Comparison of ENCODE assay signal across 8 cellular contexts in genomic region chr17:55751720-55752250, GRCh38. TPM values are rescaled to one million over a fixed set of nuclear protein-coding genes. Genes with fewer than 3 reads are reported as not detected.
A peak's percentile ranks its signal among the peaks of the same experiment; 100 is the strongest.
DNase-seq lines count a peak whose midpoint lies in the region; ATAC-seq and TF ChIP-seq lines count a peak whose summit lies in the region.

No MANE protein-coding gene starts in this region.

- peaks cover 20% of the 10 kb centered on the region for H3K27me3 Mint-ChIP-seq in CD4-positive, CD25-positive, alpha-beta regulatory T cell
- peaks cover 2% of the 10 kb centered on the region for H3K27me3 Mint-ChIP-seq in endothelial cell (ENCODE audit: unreplicated experiment)

- H3K36me3 ChIP-seq in CD4-positive, CD25-positive, alpha-beta regulatory T cell (ENCODE audit: control insufficient read depth, insufficient read depth, low read length) = no peaks in the 10 kb centered on the region
- peaks cover 10% of the 10 kb centered on the region for H3K36me3 ChIP-seq in NT2/D1 (ENCODE audit: insufficient read depth, insufficient read length, low read length)
- no peaks in the 10 kb centered on the region for H3K36me3 ChIP-seq in neuron (ENCODE audit: insufficient read depth, low read length)

- peaks cover 0 to 2% (median 0%) of the 10 kb centered on the region in 7 donors for H3K9me3 Mint-ChIP-seq in CD4-positive, CD25-positive, alpha-beta regulatory T cell
- no peaks in the 10 kb centered on the region for H3K9me3 Mint-ChIP-seq in endothelial cell (ENCODE audit: unreplicated experiment)

- H3K27ac ChIP-seq in CD4-positive, CD25-positive, alpha-beta regulatory T cell (ENCODE audit: insufficient read depth, low read length, poor library complexity, severe bottlenecking) = no peak overlapping the region

- no peaks in the 10 kb centered on the region for H3K9me3 ChIP-seq in CD4-positive, CD25-positive, alpha-beta regulatory T cell (ENCODE audit: control insufficient read depth in 2 of 2, low read length in 2 of 2)
- H3K9me3 ChIP-seq in NT2/D1 (ENCODE audit: insufficient read depth, low read length) = no peaks in the 10 kb centered on the region
- no peaks in the 10 kb centered on the region for H3K9me3 ChIP-seq in neuron (ENCODE audit: low read length)

- no peaks in the 10 kb centered on the region for H3K36me3 Mint-ChIP-seq in CD4-positive, CD25-positive, alpha-beta regulatory T cell
- peaks cover 10% of the 10 kb centered on the region for H3K36me3 Mint-ChIP-seq in endothelial cell (ENCODE audit: low read depth, unreplicated experiment)

- peaks cover 14% of the 10 kb centered on the region for H3K27me3 ChIP-seq in CD4-positive, CD25-positive, alpha-beta regulatory T cell (ENCODE audit: control insufficient read depth, insufficient read depth, low read length)
- H3K27me3 ChIP-seq in NT2/D1 (ENCODE audit: insufficient read depth, insufficient read length) = no peaks in the 10 kb centered on the region
- H3K27me3 ChIP-seq in neuron (ENCODE audit: insufficient read depth, low read length) = peaks cover 2% of the 10 kb centered on the region

- TF ChIP-seq CTCF in endothelial cell (IDR thresholded peaks at IDR 0.05; ENCODE audit: unreplicated experiment) = no peak

- H3K27ac Mint-ChIP-seq in CD4-positive, CD25-positive, alpha-beta regulatory T cell = peak overlapping the region; percentile 25 to 84 (median 54)
- H3K27ac Mint-ChIP-seq in endothelial cell (ENCODE audit: unreplicated experiment) = peak overlapping the region; percentile 78

- peaks cover 4% of the 10 kb centered on the region for H3K4me1 ChIP-seq in CD4-positive, CD25-positive, alpha-beta regulatory T cell (ENCODE audit: control insufficient read depth, insufficient read depth, low read length, poor library complexity, severe bottlenecking)
- H3K4me1 ChIP-seq in NT2/D1 (ENCODE audit: insufficient read depth, insufficient read length) = no peaks in the 10 kb centered on the region
- peaks cover 4% of the 10 kb centered on the region for H3K4me1 ChIP-seq in neuron (ENCODE audit: insufficient read depth, low read length)

- peak overlapping the region; percentile 82 for H2AFZ ChIP-seq in neuron (ENCODE audit: low read depth, low read length)

- no peak for ATAC-seq in CD4-positive, CD25-positive, alpha-beta regulatory T cell (ENCODE audit: low read depth in 2 of 2)
- no peak for ATAC-seq in HG03432 (IDR thresholded peaks at IDR 0.05; ENCODE audit: unreplicated experiment)
- ATAC-seq in HG03571 (IDR thresholded peaks at IDR 0.05; ENCODE audit: unreplicated experiment) = no peak
- no peak for ATAC-seq in HG02571 (IDR thresholded peaks at IDR 0.05; ENCODE audit: unreplicated experiment)

- peaks cover 12 to 22% (median 17%) of the 10 kb centered on the region in 4 donors for H3K4me1 Mint-ChIP-seq in CD4-positive, CD25-positive, alpha-beta regulatory T cell
- peaks cover 21% of the 10 kb centered on the region for H3K4me1 Mint-ChIP-seq in endothelial cell (ENCODE audit: unreplicated experiment)

- H3K4me3 ChIP-seq in CD4-positive, CD25-positive, alpha-beta regulatory T cell (ENCODE audit: low read depth, low read length) = peak overlapping the region; percentile 67
- peak overlapping the region; percentile 81 for H3K4me3 ChIP-seq in NT2/D1 (ENCODE audit: insufficient read length, low read depth)
- peak overlapping the region; percentile 64 for H3K4me3 ChIP-seq in neuron (ENCODE audit: low read length)

- H3K9ac ChIP-seq in NT2/D1 (ENCODE audit: insufficient read length, low read depth) = peak overlapping the region; percentile 84

- DNase-seq in CD4-positive, CD25-positive, alpha-beta regulatory T cell = no peak
- DNase-seq in NT2/D1 (ENCODE audit: low read depth, low spot score) (no peak), endothelial cell (ENCODE audit: low spot score) (no peak), kidney glomerular epithelial cell (lab: John Stamatoyannopoulos, UW) (no peak)

- peak overlapping the region; percentile 73 to 91 (median 80) for H3K4me3 Mint-ChIP-seq in CD4-positive, CD25-positive, alpha-beta regulatory T cell
- peak overlapping the region; percentile 92 for H3K4me3 Mint-ChIP-seq in endothelial cell (ENCODE audit: unreplicated experiment)

RNA-seq across cellular contexts. Expression of gene PCTP, which starts 0.9 kb away (rescaled TPM):
- 2.8 TPM for total RNA-seq in CD4-positive, CD25-positive, alpha-beta regulatory T cell
- 10 to 100 TPM in 2 of 4 donors, 1 to 10 TPM in 2; 5.0 to 10.9 (median 10.0) TPM for polyA plus RNA-seq in CD4-positive, CD25-positive, alpha-beta regulatory T cell
- total RNA-seq in endothelial cell (ENCODE audit: unreplicated experiment) = 78.1 TPM

RNA-seq across cellular contexts. Expression of gene TMEM100, which starts 29.1 kb away (rescaled TPM):
- not detected for total RNA-seq in CD4-positive, CD25-positive, alpha-beta regulatory T cell
- not detected for polyA plus RNA-seq in CD4-positive, CD25-positive, alpha-beta regulatory T cell
- 29.3 TPM for total RNA-seq in endothelial cell (ENCODE audit: unreplicated experiment)

Comparison
In these comparisons a context has a peak if more than half of its experiments do, and no peak if none do; other contexts are left out.
1. RNA of gene PCTP, which starts 0.9 kb away (total RNA-seq): 78.1 TPM in endothelial cell (single experiment); 2.8 TPM in CD4-positive, CD25-positive, alpha-beta regulatory T cell (single experiment); every median in the first group is over 10 times any median in the second.
2. RNA of gene TMEM100, which starts 29.1 kb away (total RNA-seq): 29.3 TPM in endothelial cell (single experiment); not detected in CD4-positive, CD25-positive, alpha-beta regulatory T cell (single experiment); every median in the first group is over 10 times any median in the second.
3. Peak in every context shown above with its lines, with median percentiles within 50 percentile points of each other: H3K4me3 ChIP-seq.